Comparison of ENCODE assay signal across 2 cellular contexts in genomic region chr3:182731764-182732163, GRCh38.
TF ChIP-seq lines count a peak whose summit lies in the region.

No MANE protein-coding gene starts in this region.

TF ChIP-seq in HEK293, 187 proteins besides CTCF, POLR2A, EP300 and RAD21 (continues in another document):
- no peak for TF ChIP-seq ZNF518A (tag by site-specific recombination; conservative IDR thresholded peaks at IDR 0.05; ENCODE audit: low read depth)
- TF ChIP-seq SCRT2 (tag by site-specific recombination; IDR thresholded peaks at IDR 0.05) = no peak
- no peak for TF ChIP-seq MEIS1 (CRISPR knock-in tag; IDR thresholded peaks at IDR 0.05; ENCODE audit: borderline replicate concordance)
- TF ChIP-seq ZNF621 (tag by site-specific recombination; IDR thresholded peaks at IDR 0.05) = no peak
- TF ChIP-seq ZNF660 (tag by site-specific recombination; IDR thresholded peaks at IDR 0.05) = no peak
- TF ChIP-seq TCF7L2 (IDR thresholded peaks at IDR 0.05; ENCODE audit: borderline replicate concordance, low read depth, low read length) = no peak
- no peak for TF ChIP-seq ZBTB44 (tag by site-specific recombination; IDR thresholded peaks at IDR 0.05)
- no peak for TF ChIP-seq ZXDB (tag by site-specific recombination; IDR thresholded peaks at IDR 0.05)
- no peak for TF ChIP-seq ATF2 (tag by site-specific recombination; IDR thresholded peaks at IDR 0.05; ENCODE audit: low read depth)
- no peak for TF ChIP-seq BCL11A (tag by site-specific recombination; IDR thresholded peaks at IDR 0.05; ENCODE audit: low read depth)
- peak; percentile 55 for TF ChIP-seq PRDM10 (tag by site-specific recombination; IDR thresholded peaks at IDR 0.05)

TF ChIP-seq in H1, 55 proteins besides CTCF, POLR2A, EP300 and RAD21 (continued from another document):
- no peak for TF ChIP-seq ATF2 (IDR thresholded peaks at IDR 0.05; ENCODE audit: low read length)
TF ChIP-seq in H1: peak in this region for 0.
